Comparison of ENCODE assay signal across 9 cellular contexts in genomic region chr18:27750014-27750413, GRCh38.
DNase-seq lines count a peak whose midpoint lies in the region; ATAC-seq and TF ChIP-seq lines count a peak whose summit lies in the region.
"Had no signal": no experiment of that assay in that cellular context is flagged by ENCODE, and none has a peak within 500 bp of the region (broad histone marks: within the 10 kb centered on the region; RNA-seq: fewer than 3 reads in every experiment).

No MANE protein-coding gene starts in this region.

- TF ChIP-seq CTCF in LNCaP clone FGC (IDR thresholded peaks at IDR 0.05; ENCODE audit: control insufficient read depth, extremely low read depth, insufficient read depth), result peak; percentile 42
- TF ChIP-seq CTCF in natural killer cell (IDR thresholded peaks at IDR 0.05), result no peak
- no peak for TF ChIP-seq CTCF in CD8-positive, alpha-beta T cell (IDR thresholded peaks at IDR 0.05)

- POLR2A ChIA-PET in CD8-positive, alpha-beta T cell (lab: Charles Lee), result no interaction called here

- no peaks in the 10 kb centered on the region for H3K4me1 Mint-ChIP-seq in natural killer cell
- no peaks in the 10 kb centered on the region for H3K4me1 Mint-ChIP-seq in CD8-positive, alpha-beta T cell (ENCODE audit: low read depth)

- intact Hi-C loops in natural killer cell (cut with micrococcal nuclease), result no loop called here
- intact Hi-C loops in CD8-positive, alpha-beta T cell (cut with DNase I, micrococcal nuclease), result no loop called here

- no peaks in the 10 kb centered on the region for H3K9me3 ChIP-seq in CD8-positive, alpha-beta T cell (ENCODE audit: low read length)

- no peak overlapping the region for H3K4me3 ChIP-seq in LNCaP clone FGC (ENCODE audit: low read depth, low read length)
- H3K4me3 ChIP-seq in CD8-positive, alpha-beta T cell (ENCODE audit: low read depth, low read length), result no peak overlapping the region

- no peaks in the 10 kb centered on the region for H3K4me1 ChIP-seq in CD8-positive, alpha-beta T cell (ENCODE audit: insufficient read depth, low read length)

- no peaks in the 10 kb centered on the region for H3K27me3 Mint-ChIP-seq in natural killer cell (ENCODE audit: low read depth in 2 of 2)
- H3K27me3 Mint-ChIP-seq in CD8-positive, alpha-beta T cell (ENCODE audit: low read depth), result no peaks in the 10 kb centered on the region

- CTCF ChIA-PET in CD8-positive, alpha-beta T cell (lab: Charles Lee), result interaction anchor here (1.1 kb wide), 1 partner anchor 24 kb away, joined by 4 read pairs; no protein-coding TSS in a partner anchor

- ATAC-seq in natural killer cell (no peak), GM18520 (IDR thresholded peaks at IDR 0.05; ENCODE audit: unreplicated experiment) (no peak)
- ATAC-seq in CD8-positive, alpha-beta T cell, result no peak

- no peaks in the 10 kb centered on the region for H3K36me3 Mint-ChIP-seq in natural killer cell
- H3K36me3 Mint-ChIP-seq in CD8-positive, alpha-beta T cell, result no peaks in the 10 kb centered on the region
- H3K36me3 Mint-ChIP-seq: mesothelial cell of epicardium had no signal

- H3K4me3 Mint-ChIP-seq in natural killer cell, result no peak overlapping the region
- H3K4me3 Mint-ChIP-seq in CD8-positive, alpha-beta T cell, result no peak overlapping the region
- H3K4me3 Mint-ChIP-seq: mesothelial cell of epicardium had no signal

- H3K27me3 ChIP-seq in CD8-positive, alpha-beta T cell (ENCODE audit: insufficient read depth, low read length), result no peaks in the 10 kb centered on the region

- DNase-seq in G401 (ENCODE audit: low spot score) (peak; percentile 2), LNCaP clone FGC (ENCODE audit: low read depth) (no peak), SW 1271 (lab: John Stamatoyannopoulos, UW) (peak; percentile 1 to 34), hepatic stellate cell (ENCODE audit: low spot score) (peak; percentile 58), natural killer cell (no peak)
- no peak for DNase-seq in activated CD4-positive, CD25-positive, alpha-beta regulatory T cell treated with anti-CD3 and anti-CD28 coated beads, Interleukin-2, amount 50 U/mL, for 72 hours
- no peak for DNase-seq in CD8-positive, alpha-beta T cell

- H3K27ac Mint-ChIP-seq in natural killer cell, result no peak overlapping the region
- H3K27ac Mint-ChIP-seq in CD8-positive, alpha-beta T cell, result no peak overlapping the region
- H3K27ac Mint-ChIP-seq: mesothelial cell of epicardium had no signal

- no peaks in the 10 kb centered on the region for H3K36me3 ChIP-seq in CD8-positive, alpha-beta T cell (ENCODE audit: insufficient read depth, low read length)

- in situ Hi-C loops in G401 (cut with HindIII; ENCODE audit: low sequenced_read_pairs), result no loop called here

- no peak overlapping the region for H3K27ac ChIP-seq in CD8-positive, alpha-beta T cell (ENCODE audit: low read depth, low read length)

- H3K9me3 Mint-ChIP-seq in natural killer cell, result peaks cover 5 to 8% of the 10 kb centered on the region in 2 donors
- H3K9me3 Mint-ChIP-seq in CD8-positive, alpha-beta T cell, result peaks cover 5% of the 10 kb centered on the region
- H3K9me3 Mint-ChIP-seq: mesothelial cell of epicardium had no signal

Comparison
In these comparisons a context has a peak if more than half of its experiments do, and no peak if none do; other contexts are left out.
1. DNase-seq: peak in G401 (single experiment), SW 1271 (2 of 2) and hepatic stellate cell (single experiment); none in LNCaP clone FGC (single experiment), natural killer cell (single experiment), activated CD4-positive, CD25-positive, alpha-beta regulatory T cell treated with anti-CD3 and anti-CD28 coated beads, Interleukin-2, amount 50 U/mL, for 72 hours (single experiment) and CD8-positive, alpha-beta T cell (0 of 7).